8 cellular contexts compared by ENCODE assay signal in genomic region chr7:97971990-97972943, GRCh38. TPM values are rescaled to one million over a fixed set of nuclear protein-coding genes. Genes with fewer than 3 reads are reported as not detected.
A peak's percentile ranks its signal among the peaks of the same experiment; 100 is the strongest.
DNase-seq lines count a peak whose midpoint lies in the region; ATAC-seq and TF ChIP-seq lines count a peak whose summit lies in the region.

No MANE protein-coding gene starts in this region.

- H3K4me3 ChIP-seq in LNCaP clone FGC (ENCODE audit: low read depth, low read length) (peak overlapping the region; percentile 97), gastroesophageal sphincter (peak overlapping the region; percentile 82 to 97), testis (peak overlapping the region; percentile 89 to 97)

- DNase-seq in GDM1 (lab: John Stamatoyannopoulos, UW): peak; percentile 35
- peak; percentile 18 for DNase-seq in GOT3 (lab: John Stamatoyannopoulos, UW)
- DNase-seq in LNCaP clone FGC (ENCODE audit: low read depth): peak; percentile 47
- peak; percentile 40 for DNase-seq in SHP77 treated with DMSO at 0.1 percent for 48 hours (lab: John Stamatoyannopoulos, UW)
- peak; percentile 87 for DNase-seq in activated naive CD4-positive, alpha-beta T cell treated with Interleukin-2 at 50 U/mL for 16 hours
- peak in 54 of 56 donors; percentile 24 to 85 (median 68) for DNase-seq in nucleus accumbens (lab: John Stamatoyannopoulos, UW)
- peak; percentile 91 for DNase-seq in testis

- WGBS in gastroesophageal sphincter (ENCODE audit: low coverage in 1 of 2), 2 donors: 56 to 60% methylated on average over 5 to 11 of the region's 63 CpGs
- WGBS in testis, 2 donors: 16 to 36% methylated on average over 14 to 39 of the region's 63 CpGs

- H3K4me1 ChIP-seq in gastroesophageal sphincter: peaks cover 0 to 16% (median 0%) of the 10 kb centered on the region in 3 donors
- no peaks in the 10 kb centered on the region for H3K4me1 ChIP-seq in testis

- TF ChIP-seq CTCF in LNCaP clone FGC (IDR thresholded peaks at IDR 0.05; ENCODE audit: control insufficient read depth, extremely low read depth, insufficient read depth) (peak; percentile 44), gastroesophageal sphincter (IDR thresholded peaks at IDR 0.05) (peak in 1 of 4 experiments; percentile 47), testis (IDR thresholded peaks at IDR 0.05) (no peak)

- H3K27me3 ChIP-seq in gastroesophageal sphincter (no peaks in the 10 kb centered on the region), testis (no peaks in the 10 kb centered on the region)

- H3K36me3 ChIP-seq in gastroesophageal sphincter (peaks cover 0 to 16% of the 10 kb centered on the region in 2 donors), testis (ENCODE audit: low read depth, missing control alignments) (no peaks in the 10 kb centered on the region)

- H3K9me3 ChIP-seq in gastroesophageal sphincter (no peaks in the 10 kb centered on the region), testis (no peaks in the 10 kb centered on the region)

- intact Hi-C loops in testis (cut with DNase I; ENCODE audit: low total_unique reads): no loop called here

- H3K27ac ChIP-seq in gastroesophageal sphincter (peak overlapping the region in 3 of 4 donors; percentile 70 to 82 (median 79)), testis (peak overlapping the region; percentile 16 to 63)

- TF ChIP-seq EP300 in gastroesophageal sphincter (IDR thresholded peaks at IDR 0.05): no peak

- TF ChIP-seq POLR2A in gastroesophageal sphincter (IDR thresholded peaks at IDR 0.05) (peak; percentile 17 to 19), testis (IDR thresholded peaks at IDR 0.05) (no peak)

- peak; percentile 87 for ATAC-seq in gastroesophageal sphincter

RNA-seq across cellular contexts. Expression of gene OCM2, which starts 17.7 kb away (rescaled TPM):
- not detected for total RNA-seq in gastroesophageal sphincter
- not detected for total RNA-seq in testis
- not detected for polyA plus RNA-seq in testis (ENCODE audit: insufficient read depth, low read depth, low replicate concordance)

Comparison
In these comparisons a context has a peak if more than half of its experiments do, and no peak if none do; other contexts are left out.
1. Peak in every context shown above with its lines: DNase-seq, ATAC-seq, H3K4me3 ChIP-seq and H3K27ac ChIP-seq.
2. DNase-seq: peak in every context shown above with its lines; median percentile 91 in testis; 87 in activated naive CD4-positive, alpha-beta T cell treated with Interleukin-2 at 50 U/mL for 16 hours; 68 in nucleus accumbens; 47 in LNCaP clone FGC; 40 in SHP77 treated with DMSO at 0.1 percent for 48 hours; 35 in GDM1; 18 in GOT3.